8 cellular contexts compared by ENCODE assay signal in the genomic region with DNA sequence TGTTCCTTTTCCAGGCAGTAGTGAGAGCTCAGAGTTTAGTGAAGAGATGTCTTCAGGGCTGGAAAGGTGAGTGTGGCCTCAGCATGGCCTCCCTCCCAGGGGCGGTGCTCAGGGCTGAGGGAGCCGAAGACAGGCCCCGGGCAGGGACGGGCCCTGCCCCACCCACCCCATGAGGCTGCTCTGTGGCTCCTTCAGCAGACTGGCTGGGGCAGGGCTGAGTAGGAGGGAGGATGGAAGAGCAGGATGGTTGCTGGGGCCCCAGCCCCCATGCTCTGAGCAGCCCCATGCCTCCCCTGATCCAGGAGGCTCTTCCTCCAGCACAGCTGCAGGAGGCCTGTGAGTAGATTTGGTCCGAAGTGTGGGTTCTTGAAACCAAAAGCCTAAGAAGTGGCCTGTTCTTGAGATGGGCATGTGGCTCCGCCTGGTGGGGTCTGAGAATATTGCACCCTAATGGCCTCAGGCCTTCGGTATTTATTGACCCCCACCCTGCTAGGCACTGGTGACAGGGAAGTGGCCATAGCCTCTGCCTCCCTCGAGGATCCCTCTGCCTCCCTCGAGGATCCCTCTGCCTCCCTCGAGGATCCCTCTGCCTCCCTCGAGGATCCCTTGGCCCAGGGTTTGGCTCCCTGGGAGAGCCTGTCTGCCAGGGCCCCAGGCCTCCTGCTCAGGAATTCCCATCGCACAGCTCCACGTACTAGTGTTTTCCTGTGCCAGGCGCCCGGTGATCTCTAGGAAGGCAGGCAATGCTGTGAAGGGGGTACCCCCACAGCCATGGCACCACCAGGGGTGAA.
DNase-seq lines count a peak whose midpoint lies in the region; ATAC-seq and TF ChIP-seq lines count a peak whose summit lies in the region.

No MANE protein-coding gene starts in this region.

- no peaks in the 10 kb centered on the region for H3K79me2 ChIP-seq in parathyroid adenoma

- intact Hi-C loops in thyroid gland (cut with DNase I), result loop anchor here (2.0 kb wide), 1 partner anchor 258 kb away; no protein-coding TSS in a partner anchor

- H3K27me3 ChIP-seq in SJSA1 (replicated peaks), result no peaks in the 10 kb centered on the region
- H3K27me3 ChIP-seq in parathyroid adenoma (ENCODE audit: control insufficient read depth, insufficient read depth, low read length), result no peaks in the 10 kb centered on the region
- H3K27me3 ChIP-seq in thyroid gland, result no peaks in the 10 kb centered on the region

- WGBS in thyroid gland, 2 donors, result 32 to 43% methylated on average over 11 to 14 of the region's 15 CpGs

- no peak overlapping the region for H3K9ac ChIP-seq in parathyroid adenoma

- no peak overlapping the region for H2AFZ ChIP-seq in parathyroid adenoma

- no peak overlapping the region for H3K4me2 ChIP-seq in parathyroid adenoma (ENCODE audit: low read length)

- H3K27ac ChIP-seq in SJSA1, result no peak overlapping the region
- no peak overlapping the region for H3K27ac ChIP-seq in parathyroid adenoma
- peak overlapping the region in 2 of 3 donors; percentile 5 to 42 for H3K27ac ChIP-seq in thyroid gland

- H3K4me1 ChIP-seq in SJSA1 (replicated peaks), result peaks cover 5% of the 10 kb centered on the region; the same call in 1 of the 2 replicates
- H3K4me1 ChIP-seq in parathyroid adenoma, result no peaks in the 10 kb centered on the region
- peaks cover 0 to 16% of the 10 kb centered on the region in 2 donors for H3K4me1 ChIP-seq in thyroid gland

- H3K36me3 ChIP-seq in SJSA1 (no peaks in the 10 kb centered on the region), parathyroid adenoma (ENCODE audit: control insufficient read depth, insufficient read depth, low read length) (no peaks in the 10 kb centered on the region), thyroid gland (peaks cover 0 to 5% of the 10 kb centered on the region in 2 donors)

- no peak for ATAC-seq in GM21360 (IDR thresholded peaks at IDR 0.05; ENCODE audit: unreplicated experiment)

- no peak overlapping the region for H3K4me3 ChIP-seq in Jurkat, Clone E6-1 (ENCODE audit: low read length)
- H3K4me3 ChIP-seq in SJSA1 (no peak overlapping the region), parathyroid adenoma (ENCODE audit: low read depth, low read length) (no peak overlapping the region), thyroid gland (replicated peaks in 1 of 3) (no peak overlapping the region)

- TF ChIP-seq POLR2A in thyroid gland (IDR thresholded peaks at IDR 0.05), result no peak

- peak; percentile 72 for TF ChIP-seq CTCF in parathyroid adenoma (IDR thresholded peaks at IDR 0.05)
- peak; percentile 64 to 98 (median 91) for TF ChIP-seq CTCF in thyroid gland (IDR thresholded peaks at IDR 0.05)

- H3K9me3 ChIP-seq in SJSA1 (replicated peaks) (no peaks in the 10 kb centered on the region), parathyroid adenoma (ENCODE audit: control insufficient read depth, low read length) (no peaks in the 10 kb centered on the region), thyroid gland (no peaks in the 10 kb centered on the region)

- DNase-seq in GF-D8 (lab: John Stamatoyannopoulos, UW) (peak; percentile 6), SJSA1 (ENCODE audit: low read depth in 1 of 2, low spot score in 2 of 2) (peak; percentile 62 to 74), globus pallidus (ENCODE audit: low spot score) (peak; percentile 78), thyroid gland (peak; percentile 75 to 76)
- DNase-seq in Jurkat, Clone E6-1 (ENCODE audit: low read depth, low spot score), result peak; percentile 61
- peak; percentile 62 for DNase-seq in activated gamma-delta T cell treated with anti-CD3 and anti-CD28 coated beads, Interleukin-2, amount 50 U/mL, for 16 hours (ENCODE audit: low read depth)

Comparison
In these comparisons a context has a peak if more than half of its experiments do, and no peak if none do; other contexts are left out.
1. DNase-seq: peak in every context shown above with its lines; median percentile 78 in globus pallidus; 76 in thyroid gland; 68 in SJSA1; 62 in activated gamma-delta T cell treated with anti-CD3 and anti-CD28 coated beads, Interleukin-2, amount 50 U/mL, for 16 hours; 61 in Jurkat, Clone E6-1; 6 in GF-D8.
2. H3K27ac ChIP-seq: peak in thyroid gland (2 of 3); none in SJSA1 (single experiment) and parathyroid adenoma (single experiment).